Comparison of ENCODE assay signal across 7 cellular contexts in the genomic region with DNA sequence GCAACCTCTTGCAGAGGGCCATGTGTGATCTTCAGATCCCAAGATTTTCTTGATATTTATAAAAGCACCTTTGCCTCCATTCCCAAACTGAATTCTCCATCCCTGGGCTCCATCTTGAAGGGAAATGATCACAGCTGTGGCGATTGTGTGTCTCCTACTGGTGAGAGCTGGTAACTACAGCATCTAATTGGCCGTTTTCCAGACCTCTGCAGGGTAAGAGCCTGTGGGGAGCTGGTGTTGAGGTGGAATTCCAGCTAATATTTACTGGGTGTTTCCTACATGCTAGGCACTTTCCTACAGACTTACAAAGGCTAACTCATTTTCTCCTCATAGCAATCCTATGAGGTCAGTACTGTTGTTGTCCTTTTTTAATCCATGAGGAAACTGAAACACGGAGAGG. TPM values are rescaled to one million over a fixed set of nuclear protein-coding genes. Genes with fewer than 3 reads are reported as not detected.
DNase-seq lines count a peak whose midpoint lies in the region; ATAC-seq and TF ChIP-seq lines count a peak whose summit lies in the region.

No MANE protein-coding gene starts in this region.

- H3K9me3 Mint-ChIP-seq in H9: no peaks in the 10 kb centered on the region

- H4K8ac ChIP-seq in H9 (replicated peaks; ENCODE audit: insufficient read length, low read depth, low read length): no peak overlapping the region

- no peak overlapping the region for H3K4ac ChIP-seq in H9 (ENCODE audit: low read depth, low read length)

- H2BK120ac ChIP-seq in H9 (ENCODE audit: low read depth, low read length, poor library complexity, severe bottlenecking): no peak overlapping the region

- no peak overlapping the region for H3K56ac ChIP-seq in H9 (ENCODE audit: insufficient read length, low read depth, low read length)

- peak overlapping the region; percentile 94 for H2AFZ ChIP-seq in H9 (ENCODE audit: low read length)

- H3K27me3 ChIP-seq in H9 (ENCODE audit: insufficient read depth, low read length): no peaks in the 10 kb centered on the region
- no peaks in the 10 kb centered on the region for H3K27me3 ChIP-seq in esophagus muscularis mucosa

- H3K4me1 Mint-ChIP-seq in H9: peaks cover 9 to 12% of the 10 kb centered on the region in 2 experiments

- H3K27ac ChIP-seq in H9 (ENCODE audit: insufficient read length, low read depth, low read length) (no peak overlapping the region), esophagus muscularis mucosa (replicated peaks in 1 of 4) (no peak overlapping the region)

- H3K27ac Mint-ChIP-seq in H9: no peak overlapping the region

- H2BK20ac ChIP-seq in H9 (ENCODE audit: low read depth, low read length, poor library complexity, severe bottlenecking): no peak overlapping the region

- no peak overlapping the region for H3T11ph ChIP-seq in H9 (ENCODE audit: low read length)

- H4K5ac ChIP-seq in H9 (ENCODE audit: insufficient read length, low read depth, low read length): no peak overlapping the region

- TF ChIP-seq POLR2A in esophagus muscularis mucosa (IDR thresholded peaks at IDR 0.05; ENCODE audit: low read depth): no peak

- H4K20me1 ChIP-seq in H9 (ENCODE audit: control insufficient read depth, insufficient read depth, insufficient read length): no peaks in the 10 kb centered on the region

- H3K4me1 ChIP-seq in H9 (ENCODE audit: insufficient read depth, low read length): no peaks in the 10 kb centered on the region; the same call in 1 of the 2 replicates
- peaks cover 4 to 14% (median 8%) of the 10 kb centered on the region in 4 donors for H3K4me1 ChIP-seq in esophagus muscularis mucosa

- no peak overlapping the region for H3K4me3 ChIP-seq in esophagus muscularis mucosa

- H3K36me3 ChIP-seq in esophagus muscularis mucosa: no peaks in the 10 kb centered on the region

- H3K4me2 ChIP-seq in H9 (ENCODE audit: insufficient read depth, insufficient read length, low read length): no peak overlapping the region

- ATAC-seq in GM19452 (IDR thresholded peaks at IDR 0.05; ENCODE audit: unreplicated experiment) (no peak), GM18858 (IDR thresholded peaks at IDR 0.05; ENCODE audit: unreplicated experiment) (no peak)

- H3K79me1 ChIP-seq in H9 (ENCODE audit: insufficient read depth, low read depth, low read length, poor library complexity, severe bottlenecking): no peaks in the 10 kb centered on the region

- H3K23ac ChIP-seq in H9 (ENCODE audit: insufficient read length, low read depth, low read length): no peak overlapping the region

- H3K9ac ChIP-seq in H9 (ENCODE audit: extremely low read depth, insufficient read length, low read length): no peak overlapping the region

- H3K27me3 Mint-ChIP-seq in H9 (ENCODE audit: low read depth): peaks cover 3% of the 10 kb centered on the region; the same call in 1 of the 2 replicates

- no peak overlapping the region for H2BK12ac ChIP-seq in H9 (ENCODE audit: insufficient read length, low read depth, low read length)

- no CpG with 5 or more reads among the region's 3 CpGs for WGBS in H9 (ENCODE audit: extremely low coverage, insufficient read length, low lambda C conversion rate)
- WGBS in esophagus muscularis mucosa: 33% methylated on average over 3 of the region's 3 CpGs

- H2BK15ac ChIP-seq in H9 (ENCODE audit: low read depth, low read length): no peak overlapping the region

- H3K36me3 Mint-ChIP-seq in H9 (ENCODE audit: insufficient read depth in 1 of 3, low read depth in 3 of 3): no peaks in the 10 kb centered on the region

- TF ChIP-seq EP300 in esophagus muscularis mucosa (IDR thresholded peaks at IDR 0.05): no peak

- peak; percentile 84 for TF ChIP-seq CTCF in H9 (conservative IDR thresholded peaks at IDR 0.05)
- peak; percentile 19 to 48 (median 32) for TF ChIP-seq CTCF in esophagus muscularis mucosa (IDR thresholded peaks at IDR 0.05)

- no peak overlapping the region for H4K91ac ChIP-seq in H9 (ENCODE audit: insufficient read length, low read depth, low read length)

- DNase-seq in DMS 273 treated with DMSO at 0.1 percent for 48 hours (lab: John Stamatoyannopoulos, UW) (peak; percentile 9), H9 (peak; percentile 76), RPMI8226 (peak; percentile 56), esophagus muscularis mucosa (ENCODE audit: extremely low spot score) (no peak), retina (peak; percentile 32)

- no peaks in the 10 kb centered on the region for H3K23me2 ChIP-seq in H9 (ENCODE audit: insufficient read length, low read depth, low read length, poor library complexity, severe bottlenecking)

- no peak overlapping the region for H2AK5ac ChIP-seq in H9 (ENCODE audit: insufficient read length, low read length)

- no peak overlapping the region for H3K14ac ChIP-seq in H9 (ENCODE audit: insufficient read depth, low read length)

- no peak overlapping the region for H2BK5ac ChIP-seq in H9 (ENCODE audit: insufficient read length, low read length)

- intact Hi-C loops in esophagus muscularis mucosa (cut with DNase I): no loop called here

- H3K18ac ChIP-seq in H9 (ENCODE audit: insufficient read length, low read depth, low read length): no peak overlapping the region

- no peaks in the 10 kb centered on the region for H3K79me2 ChIP-seq in H9 (ENCODE audit: insufficient read depth, low read length)

- H3K9me3 ChIP-seq in H9 (ENCODE audit: control insufficient read depth, low read depth, low read length): no peaks in the 10 kb centered on the region
- no peaks in the 10 kb centered on the region for H3K9me3 ChIP-seq in esophagus muscularis mucosa

- H3K4me3 Mint-ChIP-seq in H9: no peak overlapping the region

RNA-seq across cellular contexts. Expression of a gene that starts 59.2 kb away (rescaled TPM):
- 0.24 TPM in 2 replicates for total RNA-seq in H9 (2021)
- 10 to 100 TPM in 1 of 4 donors, 1 to 10 TPM in 2, under 1 TPM in 1; 0.84 to 11.2 (median 2.7) TPM for total RNA-seq in esophagus muscularis mucosa
